Comparison of ENCODE assay signal across 1 cellular context in the genomic region with DNA sequence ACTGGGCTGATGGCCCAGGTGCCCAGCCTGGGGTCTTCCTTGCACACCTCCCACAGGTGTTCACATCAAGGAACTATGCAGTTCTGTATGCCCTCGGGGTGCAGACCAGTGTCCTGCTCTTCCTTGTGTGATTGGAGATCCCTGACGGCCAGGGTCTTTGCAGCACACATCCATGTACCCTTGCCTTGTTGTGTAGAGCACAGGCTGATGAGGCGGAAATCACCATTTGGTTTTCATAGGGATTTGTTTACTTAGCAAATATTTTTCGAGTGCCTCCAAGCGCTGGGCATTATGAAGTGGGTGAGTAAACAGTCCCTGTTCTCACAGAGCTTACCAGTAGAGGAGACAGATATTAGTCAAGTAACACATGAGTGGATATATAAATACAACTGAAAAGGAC.
TF ChIP-seq lines count a peak whose summit lies in the region.

No MANE protein-coding gene starts in this region.

TF ChIP-seq in H1, 55 proteins besides CTCF, POLR2A, EP300 and RAD21 (continued from another document):
- TF ChIP-seq, protein P1, sequence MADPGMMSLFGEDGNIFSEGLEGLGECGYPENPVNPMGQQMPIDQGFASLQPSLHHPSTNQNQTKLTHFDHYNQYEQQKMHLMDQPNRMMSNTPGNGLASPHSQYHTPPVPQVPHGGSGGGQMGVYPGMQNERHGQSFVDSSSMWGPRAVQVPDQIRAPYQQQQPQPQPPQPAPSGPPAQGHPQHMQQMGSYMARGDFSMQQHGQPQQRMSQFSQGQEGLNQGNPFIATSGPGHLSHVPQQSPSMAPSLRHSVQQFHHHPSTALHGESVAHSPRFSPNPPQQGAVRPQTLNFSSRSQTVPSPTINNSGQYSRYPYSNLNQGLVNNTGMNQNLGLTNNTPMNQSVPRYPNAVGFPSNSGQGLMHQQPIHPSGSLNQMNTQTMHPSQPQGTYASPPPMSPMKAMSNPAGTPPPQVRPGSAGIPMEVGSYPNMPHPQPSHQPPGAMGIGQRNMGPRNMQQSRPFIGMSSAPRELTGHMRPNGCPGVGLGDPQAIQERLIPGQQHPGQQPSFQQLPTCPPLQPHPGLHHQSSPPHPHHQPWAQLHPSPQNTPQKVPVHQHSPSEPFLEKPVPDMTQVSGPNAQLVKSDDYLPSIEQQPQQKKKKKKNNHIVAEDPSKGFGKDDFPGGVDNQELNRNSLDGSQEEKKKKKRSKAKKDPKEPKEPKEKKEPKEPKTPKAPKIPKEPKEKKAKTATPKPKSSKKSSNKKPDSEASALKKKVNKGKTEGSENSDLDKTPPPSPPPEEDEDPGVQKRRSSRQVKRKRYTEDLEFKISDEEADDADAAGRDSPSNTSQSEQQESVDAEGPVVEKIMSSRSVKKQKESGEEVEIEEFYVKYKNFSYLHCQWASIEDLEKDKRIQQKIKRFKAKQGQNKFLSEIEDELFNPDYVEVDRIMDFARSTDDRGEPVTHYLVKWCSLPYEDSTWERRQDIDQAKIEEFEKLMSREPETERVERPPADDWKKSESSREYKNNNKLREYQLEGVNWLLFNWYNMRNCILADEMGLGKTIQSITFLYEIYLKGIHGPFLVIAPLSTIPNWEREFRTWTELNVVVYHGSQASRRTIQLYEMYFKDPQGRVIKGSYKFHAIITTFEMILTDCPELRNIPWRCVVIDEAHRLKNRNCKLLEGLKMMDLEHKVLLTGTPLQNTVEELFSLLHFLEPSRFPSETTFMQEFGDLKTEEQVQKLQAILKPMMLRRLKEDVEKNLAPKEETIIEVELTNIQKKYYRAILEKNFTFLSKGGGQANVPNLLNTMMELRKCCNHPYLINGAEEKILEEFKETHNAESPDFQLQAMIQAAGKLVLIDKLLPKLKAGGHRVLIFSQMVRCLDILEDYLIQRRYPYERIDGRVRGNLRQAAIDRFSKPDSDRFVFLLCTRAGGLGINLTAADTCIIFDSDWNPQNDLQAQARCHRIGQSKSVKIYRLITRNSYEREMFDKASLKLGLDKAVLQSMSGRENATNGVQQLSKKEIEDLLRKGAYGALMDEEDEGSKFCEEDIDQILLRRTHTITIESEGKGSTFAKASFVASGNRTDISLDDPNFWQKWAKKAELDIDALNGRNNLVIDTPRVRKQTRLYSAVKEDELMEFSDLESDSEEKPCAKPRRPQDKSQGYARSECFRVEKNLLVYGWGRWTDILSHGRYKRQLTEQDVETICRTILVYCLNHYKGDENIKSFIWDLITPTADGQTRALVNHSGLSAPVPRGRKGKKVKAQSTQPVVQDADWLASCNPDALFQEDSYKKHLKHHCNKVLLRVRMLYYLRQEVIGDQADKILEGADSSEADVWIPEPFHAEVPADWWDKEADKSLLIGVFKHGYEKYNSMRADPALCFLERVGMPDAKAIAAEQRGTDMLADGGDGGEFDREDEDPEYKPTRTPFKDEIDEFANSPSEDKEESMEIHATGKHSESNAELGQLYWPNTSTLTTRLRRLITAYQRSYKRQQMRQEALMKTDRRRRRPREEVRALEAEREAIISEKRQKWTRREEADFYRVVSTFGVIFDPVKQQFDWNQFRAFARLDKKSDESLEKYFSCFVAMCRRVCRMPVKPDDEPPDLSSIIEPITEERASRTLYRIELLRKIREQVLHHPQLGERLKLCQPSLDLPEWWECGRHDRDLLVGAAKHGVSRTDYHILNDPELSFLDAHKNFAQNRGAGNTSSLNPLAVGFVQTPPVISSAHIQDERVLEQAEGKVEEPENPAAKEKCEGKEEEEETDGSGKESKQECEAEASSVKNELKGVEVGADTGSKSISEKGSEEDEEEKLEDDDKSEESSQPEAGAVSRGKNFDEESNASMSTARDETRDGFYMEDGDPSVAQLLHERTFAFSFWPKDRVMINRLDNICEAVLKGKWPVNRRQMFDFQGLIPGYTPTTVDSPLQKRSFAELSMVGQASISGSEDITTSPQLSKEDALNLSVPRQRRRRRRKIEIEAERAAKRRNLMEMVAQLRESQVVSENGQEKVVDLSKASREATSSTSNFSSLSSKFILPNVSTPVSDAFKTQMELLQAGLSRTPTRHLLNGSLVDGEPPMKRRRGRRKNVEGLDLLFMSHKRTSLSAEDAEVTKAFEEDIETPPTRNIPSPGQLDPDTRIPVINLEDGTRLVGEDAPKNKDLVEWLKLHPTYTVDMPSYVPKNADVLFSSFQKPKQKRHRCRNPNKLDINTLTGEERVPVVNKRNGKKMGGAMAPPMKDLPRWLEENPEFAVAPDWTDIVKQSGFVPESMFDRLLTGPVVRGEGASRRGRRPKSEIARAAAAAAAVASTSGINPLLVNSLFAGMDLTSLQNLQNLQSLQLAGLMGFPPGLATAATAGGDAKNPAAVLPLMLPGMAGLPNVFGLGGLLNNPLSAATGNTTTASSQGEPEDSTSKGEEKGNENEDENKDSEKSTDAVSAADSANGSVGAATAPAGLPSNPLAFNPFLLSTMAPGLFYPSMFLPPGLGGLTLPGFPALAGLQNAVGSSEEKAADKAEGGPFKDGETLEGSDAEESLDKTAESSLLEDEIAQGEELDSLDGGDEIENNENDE (IDR thresholded peaks at IDR 0.05; ENCODE audit: insufficient replicate concordance, low read length): no peak
- TF ChIP-seq, protein P2, sequence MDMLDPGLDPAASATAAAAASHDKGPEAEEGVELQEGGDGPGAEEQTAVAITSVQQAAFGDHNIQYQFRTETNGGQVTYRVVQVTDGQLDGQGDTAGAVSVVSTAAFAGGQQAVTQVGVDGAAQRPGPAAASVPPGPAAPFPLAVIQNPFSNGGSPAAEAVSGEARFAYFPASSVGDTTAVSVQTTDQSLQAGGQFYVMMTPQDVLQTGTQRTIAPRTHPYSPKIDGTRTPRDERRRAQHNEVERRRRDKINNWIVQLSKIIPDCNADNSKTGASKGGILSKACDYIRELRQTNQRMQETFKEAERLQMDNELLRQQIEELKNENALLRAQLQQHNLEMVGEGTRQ (IDR thresholded peaks at IDR 0.05; ENCODE audit: low read length): no peak
- TF ChIP-seq TBP (IDR thresholded peaks at IDR 0.05; ENCODE audit: low read depth, low read length) (no peak), FOSL1 (IDR thresholded peaks at IDR 0.05; ENCODE audit: insufficient read depth, low read depth, low read length) (no peak), CTBP2 (IDR thresholded peaks at IDR 0.05; ENCODE audit: borderline replicate concordance, insufficient read depth, insufficient read length, low read length) (no peak), KDM4A (IDR thresholded peaks at IDR 0.05; ENCODE audit: low read depth, low read length, severe bottlenecking) (no peak)
TF ChIP-seq in H1: peak in this region for 0.
